Comparison of ENCODE assay signal across 10 cellular contexts in genomic region chr15:96358006-96358794, GRCh38. TPM values are rescaled to one million over a fixed set of nuclear protein-coding genes. Genes with fewer than 3 reads are reported as not detected.
DNase-seq lines count a peak whose midpoint lies in the region; ATAC-seq and TF ChIP-seq lines count a peak whose summit lies in the region.
"Had no signal": no experiment of that assay in that cellular context is flagged by ENCODE, and none has a peak within 500 bp of the region (broad histone marks: within the 10 kb centered on the region; RNA-seq: fewer than 3 reads in every experiment).

No MANE protein-coding gene starts in this region.

- DNase-seq in T-cell (no peak), esophagus muscularis mucosa (ENCODE audit: extremely low spot score) (no peak), retina (peak; percentile 66), superior temporal gyrus (ENCODE audit: extremely low spot score) (no peak), CD1c-positive myeloid dendritic cell (ENCODE audit: extremely low spot score) (no peak), erythroblast (lab: John Stamatoyannopoulos, UW) (no peak), SHP77 treated with DMSO at 0.1 percent for 48 hours (lab: John Stamatoyannopoulos, UW) (no peak)
- DNase-seq: NCI-H2029 treated with DMSO at 0.1 percent for 48 hours; stimulated activated CD4-positive, alpha-beta T cell treated with anti-CD3 and anti-CD28 coated beads, Interleukin-12 subunit alpha, Interleukin-12 subunit beta, amount 100 ng/mL, for 4 hours had no signal

- 80% methylated on average over 31 of the region's 31 CpGs for WGBS in esophagus muscularis mucosa

- no peak for TF ChIP-seq EP300 in esophagus muscularis mucosa (IDR thresholded peaks at IDR 0.05)

- no peaks in the 10 kb centered on the region for H3K36me3 Mint-ChIP-seq in T-cell

- no peaks in the 10 kb centered on the region for H3K9me3 Mint-ChIP-seq in T-cell

- peak overlapping the region; percentile 74 to 92 (median 81) for H3K4me3 Mint-ChIP-seq in T-cell

- ATAC-seq in T-cell (replicated peaks in 1 of 4) = no peak

- H3K4me3 ChIP-seq in GM08714 (ENCODE audit: low read length) (peak overlapping the region; percentile 50; the same call in 1 of the 2 replicates), esophagus muscularis mucosa (peak overlapping the region; percentile 69 to 84 (median 80))

- H3K4me1 Mint-ChIP-seq in T-cell = peaks cover 25 to 36% (median 30%) of the 10 kb centered on the region in 3 donors

- intact Hi-C loops in esophagus muscularis mucosa (cut with DNase I) = loop anchor here (5.0 to 10.0 kb wide), 4 partner anchors 229 to 1093 kb away; no protein-coding TSS in a partner anchor

- peaks cover 0 to 10% (median 0%) of the 10 kb centered on the region in 4 donors for H3K27me3 ChIP-seq in esophagus muscularis mucosa

- POLR2A ChIA-PET in T-cell (lab: Charles Lee) = no interaction called here

- TF ChIP-seq POLR2A in esophagus muscularis mucosa (IDR thresholded peaks at IDR 0.05; ENCODE audit: low read depth) (no peak), erythroblast (IDR thresholded peaks at IDR 0.05; ENCODE audit: low read length) (no peak)

- CTCF ChIA-PET in T-cell (lab: Charles Lee) = interaction anchor here (0.7 to 1.5 kb wide), 2 partner anchors 28 to 252 kb away, joined by 4 read pairs; partner anchors contain the start of gene NR2F2 (in 1 of the 2)

- peaks cover 32 to 77% (median 64%) of the 10 kb centered on the region in 4 donors for H3K4me1 ChIP-seq in esophagus muscularis mucosa

- peak overlapping the region in 3 of 4 donors; percentile 94 to 97 (median 94) for H3K27ac ChIP-seq in esophagus muscularis mucosa (replicated peaks in 1 of 4)

- H3K36me3 ChIP-seq in esophagus muscularis mucosa = no peaks in the 10 kb centered on the region

- peaks cover 47 to 57% of the 10 kb centered on the region in 2 donors for H3K27me3 Mint-ChIP-seq in T-cell

- no peak for TF ChIP-seq CTCF in esophagus muscularis mucosa (IDR thresholded peaks at IDR 0.05)

- H3K9me3 ChIP-seq in esophagus muscularis mucosa = no peaks in the 10 kb centered on the region

- no peak overlapping the region for H3K27ac Mint-ChIP-seq in T-cell

RNA-seq across cellular contexts. Expression of gene NR2F2, which starts 27.7 kb away (rescaled TPM):
- total RNA-seq in T-cell (under 1 TPM in 3 of 5 donors, not detected in 2; 0.32 to 0.53 (median 0.38) TPM), esophagus muscularis mucosa (100 to 1,000 TPM in 2 of 4 donors, 10 to 100 TPM in 2; 42.7 to 131 (median 83.6) TPM)

Comparison
In these comparisons a context has a peak if more than half of its experiments do, and no peak if none do; other contexts are left out.
1. RNA of gene NR2F2, which starts 27.7 kb away (total RNA-seq): 42.7 to 131 TPM in esophagus muscularis mucosa; 0.32 to 0.53 TPM in T-cell; every median in the first group is over 10 times any median in the second.